In genomic region chr3:192130534-192131132, GRCh38 we compare ENCODE assay signal across 8 cellular contexts.
DNase-seq lines count a peak whose midpoint lies in the region; ATAC-seq and TF ChIP-seq lines count a peak whose summit lies in the region.

No MANE protein-coding gene starts in this region.

- no peak overlapping the region for H3K18ac ChIP-seq in mesenchymal stem cell (ENCODE audit: low read depth in 1 of 2, low read length in 2 of 2)

- DNase-seq in NOMO-1 treated with DMSO at 0.1 percent for 48 hours (lab: John Stamatoyannopoulos, UW; ENCODE audit: unreplicated experiment), result peak; percentile 23
- no peak for DNase-seq in NOMO-1 treated with dmso at 0.1 percent for 144 hours (lab: John Stamatoyannopoulos, UW; ENCODE audit: unreplicated experiment)
- DNase-seq in PC-3, result peak; percentile 66
- DNase-seq in endodermal cell, result peak; percentile 67
- peak; percentile 52 for DNase-seq in mesenchymal stem cell
- DNase-seq in stimulated activated effector memory CD8-positive, alpha-beta T cell treated with anti-CD3 and anti-CD28 coated beads, Interleukin-12 subunit alpha, Interleukin-12 subunit beta, amount 100 ng/mL, for 72 hours (ENCODE audit: low spot score in 2 of 2), result no peak

- H3K9me3 Mint-ChIP-seq in endodermal cell, result peaks cover 14% of the 10 kb centered on the region
- H3K9me3 Mint-ChIP-seq in stimulated activated effector memory CD8-positive, alpha-beta T cell treated with anti-CD3 and anti-CD28 coated beads, Interleukin-12 subunit alpha, Interleukin-12 subunit beta, amount 100 ng/mL, for 72 hours, result peaks cover 10% of the 10 kb centered on the region

- H4K8ac ChIP-seq in mesenchymal stem cell (ENCODE audit: low read length), result no peak overlapping the region

- CTCF ChIA-PET in PC-3 (lab: Charles Lee), result no interaction called here

- POLR2A ChIA-PET in PC-3 (lab: Charles Lee; ENCODE audit: unreplicated experiment), result no interaction called here

- H2BK15ac ChIP-seq in mesenchymal stem cell (ENCODE audit: low read depth, poor library complexity, severe bottlenecking), result no peak overlapping the region

- H3K27ac ChIP-seq in PC-3 (ENCODE audit: low read length) (no peak overlapping the region), endodermal cell (ENCODE audit: low read depth, low read length) (no peak overlapping the region), mesenchymal stem cell (ENCODE audit: low read length, poor library complexity, severe bottlenecking) (no peak overlapping the region)

- no peak overlapping the region for H2AFZ ChIP-seq in PC-3 (ENCODE audit: low read length)
- no peak overlapping the region for H2AFZ ChIP-seq in mesenchymal stem cell (ENCODE audit: low read depth, low read length)

- H3K4me2 ChIP-seq in PC-3 (ENCODE audit: low read length) (no peak overlapping the region), mesenchymal stem cell (ENCODE audit: low read length, poor library complexity, severe bottlenecking) (no peak overlapping the region)

- no peak overlapping the region for H2BK12ac ChIP-seq in mesenchymal stem cell (ENCODE audit: low read length in 2 of 2)

- no peak overlapping the region for H3K4me3 ChIP-seq in PC-3 (ENCODE audit: low read length)
- no peak overlapping the region for H3K4me3 ChIP-seq in endodermal cell (ENCODE audit: low read length)
- no peak overlapping the region for H3K4me3 ChIP-seq in mesenchymal stem cell (ENCODE audit: insufficient read depth in 1 of 2, low read depth in 1 of 2, low read length in 2 of 2)

- H3K27ac Mint-ChIP-seq in endodermal cell, result no peak overlapping the region
- no peak overlapping the region for H3K27ac Mint-ChIP-seq in stimulated activated effector memory CD8-positive, alpha-beta T cell treated with anti-CD3 and anti-CD28 coated beads, Interleukin-12 subunit alpha, Interleukin-12 subunit beta, amount 100 ng/mL, for 72 hours

- BruUV-seq in PC-3 (replicated peaks; lab: Mats Ljungman, UMichigan), result no TSS peak

- H4K20me1 ChIP-seq in PC-3 (ENCODE audit: low read length), result no peaks in the 10 kb centered on the region

- no peak overlapping the region for H4K91ac ChIP-seq in mesenchymal stem cell (ENCODE audit: low read length)

- no peaks in the 10 kb centered on the region for H3K36me3 ChIP-seq in PC-3 (ENCODE audit: low read depth, low read length)
- H3K36me3 ChIP-seq in endodermal cell (ENCODE audit: control insufficient read depth, insufficient read depth, low read length), result no peaks in the 10 kb centered on the region
- no peaks in the 10 kb centered on the region for H3K36me3 ChIP-seq in mesenchymal stem cell (ENCODE audit: control insufficient read depth in 1 of 2, insufficient read depth in 2 of 2, low read depth in 1 of 2, low read length in 2 of 2)

- H3F3A ChIP-seq in PC-3 (ENCODE audit: low read length, unreplicated experiment), result no peaks in the 10 kb centered on the region

- intact Hi-C loops in PC-3 (cut with micrococcal nuclease), result loop anchor here (1.0 kb wide), 1 partner anchor 314 kb away; no protein-coding TSS in a partner anchor

- H3K4me1 ChIP-seq in PC-3 (ENCODE audit: insufficient read depth, low read length), result no peaks in the 10 kb centered on the region
- H3K4me1 ChIP-seq in endodermal cell (ENCODE audit: control insufficient read depth, insufficient read depth, low read length), result no peaks in the 10 kb centered on the region
- no peaks in the 10 kb centered on the region for H3K4me1 ChIP-seq in mesenchymal stem cell (ENCODE audit: control insufficient read depth, insufficient read depth, low read depth, low read length)

- peak; percentile 86 for TF ChIP-seq CTCF in PC-3 (conservative IDR thresholded peaks at IDR 0.05; ENCODE audit: low read depth, low read length)
- TF ChIP-seq CTCF in endodermal cell (conservative IDR thresholded peaks at IDR 0.05), result peak; percentile 86

- no peak overlapping the region for H3K4ac ChIP-seq in mesenchymal stem cell (ENCODE audit: low read depth in 1 of 2, low read length in 2 of 2)

- no peaks in the 10 kb centered on the region for H3K9me2 ChIP-seq in PC-3 (replicated peaks; ENCODE audit: low read length)

- H3K79me1 ChIP-seq in mesenchymal stem cell (replicated peaks; ENCODE audit: low read length, poor library complexity, severe bottlenecking), result no peaks in the 10 kb centered on the region

- peak; percentile 68 for ATAC-seq in GM21367 (IDR thresholded peaks at IDR 0.05; ENCODE audit: unreplicated experiment)
- peak; percentile 82 for ATAC-seq in HG03520 (IDR thresholded peaks at IDR 0.05; ENCODE audit: unreplicated experiment)
- peak; percentile 81 for ATAC-seq in PC-3
- ATAC-seq in stimulated activated effector memory CD8-positive, alpha-beta T cell treated with anti-CD3 and anti-CD28 coated beads, Interleukin-12 subunit alpha, Interleukin-12 subunit beta, amount 100 ng/mL, for 72 hours, result no peak

- no peaks in the 10 kb centered on the region for H3K27me3 Mint-ChIP-seq in endodermal cell (ENCODE audit: insufficient read depth)

- no peak overlapping the region for H2AK5ac ChIP-seq in mesenchymal stem cell (ENCODE audit: low read length, severe bottlenecking)

- H3K79me2 ChIP-seq in PC-3 (ENCODE audit: low read length), result no peaks in the 10 kb centered on the region

- H2BK5ac ChIP-seq in mesenchymal stem cell (ENCODE audit: low read depth, low read length, poor library complexity, severe bottlenecking), result no peak overlapping the region

- 54 to 77% methylated on average over 2 to 4 of the region's 4 CpGs for WGBS in endodermal cell (ENCODE audit: insufficient coverage in 1 of 2, insufficient read length in 1 of 2), 2 experiments
- WGBS in mesenchymal stem cell, result 29% methylated on average over 3 of the region's 4 CpGs

- no peak overlapping the region for H2BK120ac ChIP-seq in mesenchymal stem cell (ENCODE audit: low read depth, low read length)

- H3K4me1 Mint-ChIP-seq in endodermal cell, result peaks cover 5% of the 10 kb centered on the region
- no peaks in the 10 kb centered on the region for H3K4me1 Mint-ChIP-seq in stimulated activated effector memory CD8-positive, alpha-beta T cell treated with anti-CD3 and anti-CD28 coated beads, Interleukin-12 subunit alpha, Interleukin-12 subunit beta, amount 100 ng/mL, for 72 hours

- H3K23ac ChIP-seq in mesenchymal stem cell (ENCODE audit: low read length in 2 of 2), result no peak overlapping the region

- H3K9me3 ChIP-seq in PC-3 (ENCODE audit: low read length), result no peaks in the 10 kb centered on the region
- H3K9me3 ChIP-seq in endodermal cell (ENCODE audit: control insufficient read depth, low read length), result peaks cover 15% of the 10 kb centered on the region
- no peaks in the 10 kb centered on the region for H3K9me3 ChIP-seq in mesenchymal stem cell (ENCODE audit: control insufficient read depth, low read length)

- H3K36me3 Mint-ChIP-seq in endodermal cell (ENCODE audit: low read depth), result peaks cover 11% of the 10 kb centered on the region
- H3K36me3 Mint-ChIP-seq in stimulated activated effector memory CD8-positive, alpha-beta T cell treated with anti-CD3 and anti-CD28 coated beads, Interleukin-12 subunit alpha, Interleukin-12 subunit beta, amount 100 ng/mL, for 72 hours, result no peaks in the 10 kb centered on the region

- H3K4me3 Mint-ChIP-seq in endodermal cell, result no peak overlapping the region
- no peak overlapping the region for H3K4me3 Mint-ChIP-seq in stimulated activated effector memory CD8-positive, alpha-beta T cell treated with anti-CD3 and anti-CD28 coated beads, Interleukin-12 subunit alpha, Interleukin-12 subunit beta, amount 100 ng/mL, for 72 hours

- no peak overlapping the region for H3K14ac ChIP-seq in mesenchymal stem cell (ENCODE audit: low read length in 2 of 2)

- no peak overlapping the region for H3K9ac ChIP-seq in PC-3 (ENCODE audit: low read length)
- H3K9ac ChIP-seq in endodermal cell (ENCODE audit: extremely low read depth, low read length, poor library complexity, severe bottlenecking), result no peak overlapping the region
- H3K9ac ChIP-seq in mesenchymal stem cell (ENCODE audit: low read length), result no peak overlapping the region

- H3K27me3 ChIP-seq in PC-3 (ENCODE audit: low read length), result no peaks in the 10 kb centered on the region
- H3K27me3 ChIP-seq in endodermal cell (ENCODE audit: control insufficient read depth, insufficient read depth, low read length, poor library complexity, severe bottlenecking), result no peaks in the 10 kb centered on the region
- no peaks in the 10 kb centered on the region for H3K27me3 ChIP-seq in mesenchymal stem cell (ENCODE audit: control insufficient read depth in 1 of 2, insufficient read depth in 1 of 2, low read length in 2 of 2)

Comparison
In these comparisons a context has a peak if more than half of its experiments do, and no peak if none do; other contexts are left out.
1. DNase-seq: peak in NOMO-1 treated with DMSO at 0.1 percent for 48 hours (single experiment), PC-3 (single experiment), endodermal cell (single experiment) and mesenchymal stem cell (single experiment); none in NOMO-1 treated with dmso at 0.1 percent for 144 hours (single experiment) and stimulated activated effector memory CD8-positive, alpha-beta T cell treated with anti-CD3 and anti-CD28 coated beads, Interleukin-12 subunit alpha, Interleukin-12 subunit beta, amount 100 ng/mL, for 72 hours (0 of 2).